ENCODE assay signal across 9 cellular contexts in the genomic region with DNA sequence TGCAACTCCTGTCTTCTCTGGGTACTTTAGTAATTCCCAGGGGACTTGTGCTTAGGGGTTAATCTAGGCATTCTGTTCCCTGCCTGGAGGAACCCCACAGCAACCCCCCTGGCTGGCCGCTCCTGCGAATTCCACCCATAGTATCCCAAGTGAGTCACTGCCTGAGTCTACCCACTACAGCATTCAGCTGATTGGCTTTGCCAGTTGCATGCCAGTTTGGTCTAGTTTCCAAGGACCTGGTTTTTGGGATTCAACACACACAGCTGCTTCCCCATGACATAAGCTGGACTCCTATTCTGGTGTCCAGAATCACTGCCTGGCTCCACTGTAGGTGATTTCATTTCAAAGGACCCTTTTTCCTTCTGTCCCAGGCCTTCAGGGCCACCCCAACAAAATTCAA. TPM values are rescaled to one million over a fixed set of nuclear protein-coding genes. Genes with fewer than 3 reads are reported as not detected.
DNase-seq lines count a peak whose midpoint lies in the region; TF ChIP-seq lines count a peak whose summit lies in the region.
"Had no signal": no experiment of that assay in that cellular context is flagged by ENCODE, and none has a peak within 500 bp of the region (broad histone marks: within the 10 kb centered on the region; RNA-seq: fewer than 3 reads in every experiment).

No MANE protein-coding gene starts in this region.

- no peak overlapping the region for H3K27ac Mint-ChIP-seq in Calu3 (ENCODE audit: unreplicated experiment)
- H3K27ac Mint-ChIP-seq in progenitor cell of endocrine pancreas = peak overlapping the region; percentile 71
- H3K27ac Mint-ChIP-seq: memory B cell had no signal

- no peaks in the 10 kb centered on the region for H3K9me2 ChIP-seq in SK-N-SH

- peaks cover 28 to 54% of the 10 kb centered on the region in 2 experiments for H3K36me3 ChIP-seq in SK-N-SH (replicated peaks in 1 of 2; ENCODE audit: control insufficient read depth in 1 of 2, insufficient read depth in 2 of 2, low read length in 1 of 2)

- WGBS in SK-N-SH (ENCODE audit: low lambda C conversion rate) = 18% methylated on average over 2 of the region's 2 CpGs

- intact Hi-C loops in Calu3 (cut with micrococcal nuclease; ENCODE audit: unreplicated experiment) = no loop called here

- BruUV-seq in Calu3 (replicated peaks; lab: Mats Ljungman, UMichigan) = no TSS peak

- H3K36me3 Mint-ChIP-seq in Calu3 (ENCODE audit: insufficient read depth, unreplicated experiment) (peaks cover 4% of the 10 kb centered on the region), progenitor cell of endocrine pancreas (ENCODE audit: insufficient read depth) (peaks cover 15% of the 10 kb centered on the region)

- peaks cover 3% of the 10 kb centered on the region; the same call in 1 of the 2 replicates for H4K20me1 ChIP-seq in SK-N-SH (ENCODE audit: insufficient read depth)

- H3K4me3 Mint-ChIP-seq in Calu3 (ENCODE audit: low read depth, unreplicated experiment) = no peak overlapping the region
- no peak overlapping the region for H3K4me3 Mint-ChIP-seq in progenitor cell of endocrine pancreas (ENCODE audit: low read depth)
- H3K4me3 Mint-ChIP-seq: memory B cell had no signal

- TF ChIP-seq CTCF in Calu3 (IDR thresholded peaks at IDR 0.05; ENCODE audit: unreplicated experiment) (no peak), SK-N-SH (IDR thresholded peaks at IDR 0.05) (no peak), progenitor cell of endocrine pancreas (IDR thresholded peaks at IDR 0.05; ENCODE audit: unreplicated experiment) (no peak)

- CTCF ChIA-PET in Calu3 (lab: Charles Lee) (no interaction called here), SK-N-SH (lab: Yijun Ruan, JAX) (interaction anchor here (2.7 kb wide), 1 partner anchor 162 kb away, joined by 16 read pairs; a partner anchor contains a TSS)

- H3K9me3 Mint-ChIP-seq in Calu3 (ENCODE audit: low read depth, unreplicated experiment) (no peaks in the 10 kb centered on the region), progenitor cell of endocrine pancreas (ENCODE audit: low read depth) (no peaks in the 10 kb centered on the region)
- H3K9me3 Mint-ChIP-seq: memory B cell had no signal

- POLR2A ChIA-PET in SK-N-SH (lab: Yijun Ruan, JAX) = no interaction called here

- peak in 1 of 2 experiments; percentile 55; a peak in 1 of 4 replicates for TF ChIP-seq EP300 in SK-N-SH (IDR thresholded peaks at IDR 0.05; ENCODE audit: borderline replicate concordance in 1 of 2, low read depth in 1 of 2, low read length in 1 of 2)

- no peak for TF ChIP-seq RAD21 in SK-N-SH (IDR thresholded peaks at IDR 0.05; ENCODE audit: low read length)

- H3K4me1 Mint-ChIP-seq in Calu3 (ENCODE audit: low read depth, unreplicated experiment) (no peaks in the 10 kb centered on the region), progenitor cell of endocrine pancreas (ENCODE audit: low read depth) (no peaks in the 10 kb centered on the region)
- H3K4me1 Mint-ChIP-seq: memory B cell had no signal

- H3K4me2 ChIP-seq in SK-N-SH = peak overlapping the region; percentile 32; the same call in 1 of the 2 replicates

- peaks cover 8 to 21% of the 10 kb centered on the region in 2 experiments for H3K4me1 ChIP-seq in SK-N-SH (ENCODE audit: control insufficient read depth in 1 of 2, insufficient read depth in 2 of 2, low read depth in 1 of 2, low read length in 1 of 2)

- peaks cover 12% of the 10 kb centered on the region for H3F3A ChIP-seq in SK-N-SH (replicated peaks; ENCODE audit: insufficient read depth)

- no peaks in the 10 kb centered on the region for H3K27me3 Mint-ChIP-seq in Calu3 (ENCODE audit: unreplicated experiment)
- no peaks in the 10 kb centered on the region for H3K27me3 Mint-ChIP-seq in progenitor cell of endocrine pancreas
- H3K27me3 Mint-ChIP-seq: memory B cell had no signal

- no peak overlapping the region for H2AFZ ChIP-seq in SK-N-SH (ENCODE audit: low read depth)

- peak overlapping the region; percentile 41; the same call in 1 of the 2 replicates for H3K9ac ChIP-seq in SK-N-SH

- no peaks in the 10 kb centered on the region for H3K27me3 ChIP-seq in SK-N-SH (ENCODE audit: insufficient read depth)

- no peaks in the 10 kb centered on the region for H3K9me3 ChIP-seq in SK-N-SH

- no peak overlapping the region for H3K4me3 ChIP-seq in SK-N-SH (ENCODE audit: low read depth in 2 of 2, low read length in 1 of 2)

- DNase-seq in Calu3 (peak; percentile 25), SK-N-SH (no peak), fibroblast of the conjunctiva (ENCODE audit: low read depth) (peak; percentile 84), progenitor cell of endocrine pancreas (ENCODE audit: low spot score, unreplicated experiment) (no peak), putamen (ENCODE audit: low spot score) (no peak), DMS153 (lab: John Stamatoyannopoulos, UW) (no peak), CD1c-positive myeloid dendritic cell (ENCODE audit: extremely low spot score) (no peak)
- DNase-seq in activated CD4-positive, alpha-beta T cell treated with anti-CD3 and anti-CD28 coated beads for 1 hour = no peak

- peak overlapping the region; percentile 58 to 89; a peak in 3 of 4 replicates for H3K27ac ChIP-seq in SK-N-SH (ENCODE audit: low read depth in 2 of 2, low read length in 1 of 2)

- 0 out of 2 replicates have a peak, but pooled peaks cover 12% of the 10 kb centered on the region for H3K79me2 ChIP-seq in SK-N-SH (ENCODE audit: insufficient read depth)

TF ChIP-seq in SK-N-SH, 30 proteins besides CTCF, POLR2A, EP300 and RAD21 (continues in another document):
- TF ChIP-seq FOXM1 (IDR thresholded peaks at IDR 0.05; ENCODE audit: low read depth) = no peak
- TF ChIP-seq, protein P1, sequence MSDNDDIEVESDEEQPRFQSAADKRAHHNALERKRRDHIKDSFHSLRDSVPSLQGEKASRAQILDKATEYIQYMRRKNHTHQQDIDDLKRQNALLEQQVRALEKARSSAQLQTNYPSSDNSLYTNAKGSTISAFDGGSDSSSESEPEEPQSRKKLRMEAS (IDR thresholded peaks at IDR 0.05; ENCODE audit: low read depth) = peak; percentile 26; the same call in 1 of the 2 replicates
- peak; percentile 84 for TF ChIP-seq TEAD4 (IDR thresholded peaks at IDR 0.05; ENCODE audit: borderline replicate concordance, insufficient read depth)
- peak; percentile 64 for TF ChIP-seq TCF12 (IDR thresholded peaks at IDR 0.05)
- TF ChIP-seq FOSL2 (IDR thresholded peaks at IDR 0.05; ENCODE audit: borderline replicate concordance, low read depth) = peak; percentile 92
- TF ChIP-seq, protein P2, sequence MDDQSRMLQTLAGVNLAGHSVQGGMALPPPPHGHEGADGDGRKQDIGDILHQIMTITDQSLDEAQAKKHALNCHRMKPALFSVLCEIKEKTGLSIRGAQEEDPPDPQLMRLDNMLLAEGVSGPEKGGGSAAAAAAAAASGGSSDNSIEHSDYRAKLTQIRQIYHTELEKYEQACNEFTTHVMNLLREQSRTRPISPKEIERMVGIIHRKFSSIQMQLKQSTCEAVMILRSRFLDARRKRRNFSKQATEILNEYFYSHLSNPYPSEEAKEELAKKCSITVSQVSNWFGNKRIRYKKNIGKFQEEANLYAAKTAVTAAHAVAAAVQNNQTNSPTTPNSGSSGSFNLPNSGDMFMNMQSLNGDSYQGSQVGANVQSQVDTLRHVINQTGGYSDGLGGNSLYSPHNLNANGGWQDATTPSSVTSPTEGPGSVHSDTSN (IDR thresholded peaks at IDR 0.05) = peak; percentile 56
- TF ChIP-seq POLR2AphosphoS5 (IDR thresholded peaks at IDR 0.05; ENCODE audit: low read depth, low read length) = peak; percentile 70
- peak; percentile 87 for TF ChIP-seq JUND (IDR thresholded peaks at IDR 0.05)
- TF ChIP-seq RXRA (IDR thresholded peaks at IDR 0.05; ENCODE audit: borderline replicate concordance, low read depth) = no peak
- TF ChIP-seq CHD2 (IDR thresholded peaks at IDR 0.05; ENCODE audit: low read length, partially characterized antibody) = no peak
- TF ChIP-seq, protein P3, sequence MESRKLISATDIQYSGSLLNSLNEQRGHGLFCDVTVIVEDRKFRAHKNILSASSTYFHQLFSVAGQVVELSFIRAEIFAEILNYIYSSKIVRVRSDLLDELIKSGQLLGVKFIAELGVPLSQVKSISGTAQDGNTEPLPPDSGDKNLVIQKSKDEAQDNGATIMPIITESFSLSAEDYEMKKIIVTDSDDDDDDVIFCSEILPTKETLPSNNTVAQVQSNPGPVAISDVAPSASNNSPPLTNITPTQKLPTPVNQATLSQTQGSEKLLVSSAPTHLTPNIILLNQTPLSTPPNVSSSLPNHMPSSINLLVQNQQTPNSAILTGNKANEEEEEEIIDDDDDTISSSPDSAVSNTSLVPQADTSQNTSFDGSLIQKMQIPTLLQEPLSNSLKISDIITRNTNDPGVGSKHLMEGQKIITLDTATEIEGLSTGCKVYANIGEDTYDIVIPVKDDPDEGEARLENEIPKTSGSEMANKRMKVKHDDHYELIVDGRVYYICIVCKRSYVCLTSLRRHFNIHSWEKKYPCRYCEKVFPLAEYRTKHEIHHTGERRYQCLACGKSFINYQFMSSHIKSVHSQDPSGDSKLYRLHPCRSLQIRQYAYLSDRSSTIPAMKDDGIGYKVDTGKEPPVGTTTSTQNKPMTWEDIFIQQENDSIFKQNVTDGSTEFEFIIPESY (IDR thresholded peaks at IDR 0.05; ENCODE audit: borderline replicate concordance, low read depth) = no peak

RNA-seq across cellular contexts. Expression of a gene that starts 40.3 kb away (rescaled TPM):
- 91.1 and 127 TPM in 2 replicates for total RNA-seq in Calu3 (2022)
- polyA plus RNA-seq in SK-N-SH (2012; rRNA removed) = 81.4 and 81.9 TPM in 2 replicates
- 25.9 and 40.7 TPM in 2 replicates for polyA plus RNA-seq in SK-N-SH (2012; cell fraction: cytosol; rRNA removed)
- polyA plus RNA-seq in SK-N-SH (2012; cell fraction: nucleus; rRNA removed) = 413 and 515 TPM in 2 replicates
- total RNA-seq in progenitor cell of endocrine pancreas = 391 and 395 TPM in 2 replicates

Comparison
In these comparisons a context has a peak if more than half of its experiments do, and no peak if none do; other contexts are left out.
1. DNase-seq: peak in Calu3 (single experiment) and fibroblast of the conjunctiva (single experiment); none in SK-N-SH (single experiment), progenitor cell of endocrine pancreas (single experiment), putamen (single experiment), DMS153 (single experiment), CD1c-positive myeloid dendritic cell (single experiment) and activated CD4-positive, alpha-beta T cell treated with anti-CD3 and anti-CD28 coated beads for 1 hour (single experiment).